1 cellular context compared by ENCODE assay signal in genomic region chr2:48545244-48545643, GRCh38.
TF ChIP-seq lines count a peak whose summit lies in the region.

No MANE protein-coding gene starts in this region.

TF ChIP-seq in H1, 55 proteins besides CTCF, POLR2A, EP300 and RAD21:
- TF ChIP-seq NRF1 (IDR thresholded peaks at IDR 0.05; ENCODE audit: low read depth, low read length) = no peak
- peak; percentile 22; the same call in 1 of the 2 replicates for TF ChIP-seq MAX (IDR thresholded peaks at IDR 0.05)
